In genomic region chr1:15468145-15468544, GRCh38 we compare ENCODE assay signal across 38 cellular contexts. TPM values are rescaled to one million over a fixed set of nuclear protein-coding genes. Genes with fewer than 3 reads are reported as not detected.
"Had no signal": no experiment of that assay in that cellular context is flagged by ENCODE, and none has a peak within 500 bp of the region (broad histone marks: within the 10 kb centered on the region; RNA-seq: fewer than 3 reads in every experiment).

No MANE protein-coding gene starts in this region.

- H3K4me1 ChIP-seq: ascending aorta, breast epithelium had no signal

- H3K27me3 ChIP-seq: adrenal gland, ascending aorta, body of pancreas, brain microvascular endothelial cell, breast epithelium, cardiac muscle cell had no signal

- DNase-seq: activated effector memory CD4-positive, alpha-beta T cell treated with anti-CD3 and anti-CD28 coated beads, Interleukin-2, amount 50 U/mL, for 16 hours; activated effector memory CD4-positive, alpha-beta T cell treated with Interleukin-2 at 50 U/mL for 16 hours; activated gamma-delta T cell; activated gamma-delta T cell treated with Interleukin-2 at 50 U/mL for 16 hours; activated naive CD4-positive, alpha-beta T cell; activated naive CD4-positive, alpha-beta T cell treated with anti-CD3 and anti-CD28 coated beads for 36 hours; activated naive CD4-positive, alpha-beta T cell treated with anti-CD3 and anti-CD28 coated beads, Interleukin-2, amount 10 ng/mL, durations not matched to agents 7 days and 5 days; activated naive CD4-positive, alpha-beta T cell treated with anti-CD3 and anti-CD28 coated beads, Interleukin-2, amount 50 U/mL, for 16 hours; activated naive CD4-positive, alpha-beta T cell treated with Interleukin-2 at 50 U/mL for 16 hours; activated naive CD8-positive, alpha-beta T cell treated with anti-CD3 and anti-CD28 coated beads for 36 hours; activated naive CD8-positive, alpha-beta T cell treated with anti-CD3 and anti-CD28 coated beads, Interleukin-2, amount 10 ng/mL, durations not matched to agents 7 days and 5 days; activated naive CD8-positive, alpha-beta T cell treated with anti-CD3 and anti-CD28 coated beads, Interleukin-2, amount 50 U/mL, for 24 hours; activated T-cell treated with anti-CD3 and anti-CD28 coated beads, Interleukin-2, amount 50 U/mL, for 24 hours; activated T-cell treated with anti-CD3 and anti-CD28 coated beads, Interleukin-2, amount 50 U/mL, for 4 hours; activated T-cell treated with anti-CD3 and anti-CD28 coated beads, Interleukin-2, amount 50 U/mL, for 48 hours; activated T-cell treated with anti-CD3 and anti-CD28 coated beads, Interleukin-2, amount 50 U/mL, for 72 hours; adrenal gland; amniotic stem cell; amygdala; anterior cingulate cortex; aorta; body of pancreas; brain microvascular endothelial cell; caudate nucleus; central memory CD4-positive, alpha-beta T cell; cerebellar nuclear complex had no signal

- ATAC-seq: activated naive CD4-positive, alpha-beta T cell treated with anti-CD3 and anti-CD28 coated beads, Interleukin-2, amount 50 U/mL, for 72 hours; activated naive CD8-positive, alpha-beta T cell treated with anti-CD3 and anti-CD28 coated beads, Interleukin-2, amount 50 U/mL, for 24 hours; activated T-cell treated with anti-CD3 and anti-CD28 coated beads, Interleukin-2, amount 50 U/mL, for 4 hours; activated T-cell treated with anti-CD3 and anti-CD28 coated beads, Interleukin-2, amount 50 U/mL, for 72 hours; activated T-helper 17 cell treated with anti-CD3 and anti-CD28 coated beads, Interleukin-2, amount 50 U/mL, for 72 hours; body of pancreas had no signal

- H3K4me3 ChIP-seq: adrenal gland, ascending aorta, body of pancreas, breast epithelium, cardiac muscle cell had no signal

- H3K27ac ChIP-seq: adrenal gland, ascending aorta, brain microvascular endothelial cell, breast epithelium, cardiac muscle cell had no signal

- H3K9me3 ChIP-seq: adrenal gland, ascending aorta, body of pancreas, breast epithelium had no signal

- H3K36me3 ChIP-seq: adrenal gland, ascending aorta, brain microvascular endothelial cell, breast epithelium, cardiac muscle cell had no signal

- FAIRE-seq: astrocyte, bronchial epithelial cell had no signal

RNA-seq across cellular contexts. Expression of gene CELA2B, which starts 7.8 kb away (rescaled TPM):
- total RNA-seq: activated naive CD4-positive, alpha-beta T cell treated with anti-CD3 and anti-CD28 coated beads for 36 hours; activated naive CD4-positive, alpha-beta T cell treated with anti-CD3 and anti-CD28 coated beads, Interleukin-2, amount 50 U/mL, for 72 hours; activated naive CD8-positive, alpha-beta T cell treated with anti-CD3 and anti-CD28 coated beads for 36 hours; activated naive CD8-positive, alpha-beta T cell treated with anti-CD3 and anti-CD28 coated beads, Interleukin-2, amount 10 ng/mL, durations not matched to agents 7 days and 5 days; activated T-cell treated with anti-CD3 and anti-CD28 coated beads, Interleukin-2, amount 50 U/mL, for 72 hours; activated T-helper 1 cell treated with anti-CD3 and anti-CD28 coated beads, Interleukin-12 subunit alpha, Interleukin-12 subunit beta, Interleukin-2, Interleukin-4 antibody, amounts not matched to agents 30 ng/mL and 10 ng/mL and 1 ng/mL, durations not matched to agents 14 hours and 24 hours and 36 hours; activated T-helper 17 cell treated with anti-CD3 and anti-CD28 coated beads, Interleukin-2, amount 50 U/mL, for 72 hours; activated T-helper 2 cell treated with anti-CD3 and anti-CD28 coated beads, Interferon-gamma antibody, Interleukin-2, Interleukin-4, amounts not matched to agents 10 μg/mL and 5 μg/mL and 100 μg/mL, durations not matched to agents 14 hours and 24 hours and 36 hours; ascending aorta; astrocyte; breast epithelium; bronchial epithelial cell; cardiac muscle cell; cardiac septum; cerebellum; chondrocyte had no signal

RNA-seq across cellular contexts. Expression of gene CELA2A, which starts 11.6 kb away (rescaled TPM):
- total RNA-seq: activated naive CD4-positive, alpha-beta T cell treated with anti-CD3 and anti-CD28 coated beads for 36 hours; activated naive CD4-positive, alpha-beta T cell treated with anti-CD3 and anti-CD28 coated beads, Interleukin-2, amount 50 U/mL, for 72 hours; activated naive CD8-positive, alpha-beta T cell treated with anti-CD3 and anti-CD28 coated beads for 36 hours; activated naive CD8-positive, alpha-beta T cell treated with anti-CD3 and anti-CD28 coated beads, Interleukin-2, amount 10 ng/mL, durations not matched to agents 7 days and 5 days; activated T-cell treated with anti-CD3 and anti-CD28 coated beads, Interleukin-2, amount 50 U/mL, for 72 hours; activated T-helper 1 cell treated with anti-CD3 and anti-CD28 coated beads, Interleukin-12 subunit alpha, Interleukin-12 subunit beta, Interleukin-2, Interleukin-4 antibody, amounts not matched to agents 30 ng/mL and 10 ng/mL and 1 ng/mL, durations not matched to agents 14 hours and 24 hours and 36 hours; activated T-helper 17 cell treated with anti-CD3 and anti-CD28 coated beads, Interleukin-2, amount 50 U/mL, for 72 hours; activated T-helper 2 cell treated with anti-CD3 and anti-CD28 coated beads, Interferon-gamma antibody, Interleukin-2, Interleukin-4, amounts not matched to agents 10 μg/mL and 5 μg/mL and 100 μg/mL, durations not matched to agents 14 hours and 24 hours and 36 hours; ascending aorta; astrocyte; breast epithelium; bronchial epithelial cell; cardiac muscle cell; cardiac septum; cerebellum; chondrocyte had no signal

RNA-seq across cellular contexts. Expression of gene CTRC, which starts 29.9 kb away (rescaled TPM):
- total RNA-seq: activated naive CD4-positive, alpha-beta T cell treated with anti-CD3 and anti-CD28 coated beads for 36 hours; activated naive CD4-positive, alpha-beta T cell treated with anti-CD3 and anti-CD28 coated beads, Interleukin-2, amount 50 U/mL, for 72 hours; activated T-helper 17 cell treated with anti-CD3 and anti-CD28 coated beads, Interleukin-2, amount 50 U/mL, for 72 hours; ascending aorta; astrocyte; bronchial epithelial cell; cardiac muscle cell; cardiac septum; cerebellum; chondrocyte had no signal
